In genomic region chr2:39790216-39790818, GRCh38 we compare ENCODE assay signal across 2 cellular contexts.
A peak's percentile ranks its signal among the peaks of the same experiment; 100 is the strongest.
TF ChIP-seq lines count a peak whose summit lies in the region.

No MANE protein-coding gene starts in this region.

TF ChIP-seq in HCT116, 20 proteins besides CTCF, POLR2A, EP300 and RAD21 (continued from another document):
- TF ChIP-seq TCF7L2 (IDR thresholded peaks at IDR 0.05; ENCODE audit: borderline replicate concordance, extremely low read depth, insufficient read depth, insufficient read length) = peak; percentile 17
TF ChIP-seq in HCT116: peak in this region for 2; not testable (repeated sequence) for 18.

TF ChIP-seq in HepG2, 621 proteins besides CTCF, POLR2A, EP300 and RAD21:
- TF ChIP-seq ZNF280D (CRISPR knock-in tag; IDR thresholded peaks at IDR 0.05) (peak; percentile 81; the same call in 1 of the 2 replicates), SETDB1 (CRISPR knock-in tag; IDR thresholded peaks at IDR 0.05; ENCODE audit: borderline replicate concordance) (peak; percentile 88; the same call in 1 of the 2 replicates)
